Comparison of ENCODE assay signal across 1 cellular context in the genomic region with DNA sequence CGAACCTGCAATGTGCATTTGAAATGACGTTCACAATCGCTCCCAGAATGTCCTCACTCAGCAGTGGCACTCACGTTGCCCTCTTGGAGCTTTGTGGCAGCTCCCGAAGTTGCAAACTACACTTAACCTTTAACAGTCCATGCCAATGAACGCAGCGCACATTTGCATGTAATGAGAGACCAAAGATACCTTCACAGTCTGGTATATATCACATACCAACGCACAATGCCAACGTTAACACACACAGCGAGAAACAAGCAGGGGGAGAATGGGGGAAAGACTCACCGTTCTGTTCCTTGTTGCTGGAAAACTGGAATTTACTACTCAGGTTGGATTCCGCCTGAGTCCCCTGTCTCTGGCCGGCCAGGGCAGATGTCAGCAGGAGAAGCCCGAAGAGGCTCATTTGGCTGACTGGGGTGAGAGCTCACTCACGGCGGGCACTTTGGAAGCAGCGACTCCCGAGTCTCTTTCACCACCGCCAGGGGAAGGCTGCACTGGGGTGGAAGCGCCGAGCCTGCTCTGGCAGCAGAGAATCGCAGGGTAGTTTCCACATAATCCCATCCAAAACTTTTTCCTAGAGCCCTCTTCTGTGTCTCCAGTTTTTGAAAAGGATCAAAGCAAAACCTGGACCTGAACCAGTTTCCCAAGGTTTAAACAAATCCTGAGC.
A peak's percentile ranks its signal among the peaks of the same experiment; 100 is the strongest.
TF ChIP-seq lines count a peak whose summit lies in the region.

No MANE protein-coding gene starts in this region.

TF ChIP-seq in HEK293, 187 proteins besides CTCF, POLR2A, EP300 and RAD21 (continued from another document):
- TF ChIP-seq, protein P1, sequence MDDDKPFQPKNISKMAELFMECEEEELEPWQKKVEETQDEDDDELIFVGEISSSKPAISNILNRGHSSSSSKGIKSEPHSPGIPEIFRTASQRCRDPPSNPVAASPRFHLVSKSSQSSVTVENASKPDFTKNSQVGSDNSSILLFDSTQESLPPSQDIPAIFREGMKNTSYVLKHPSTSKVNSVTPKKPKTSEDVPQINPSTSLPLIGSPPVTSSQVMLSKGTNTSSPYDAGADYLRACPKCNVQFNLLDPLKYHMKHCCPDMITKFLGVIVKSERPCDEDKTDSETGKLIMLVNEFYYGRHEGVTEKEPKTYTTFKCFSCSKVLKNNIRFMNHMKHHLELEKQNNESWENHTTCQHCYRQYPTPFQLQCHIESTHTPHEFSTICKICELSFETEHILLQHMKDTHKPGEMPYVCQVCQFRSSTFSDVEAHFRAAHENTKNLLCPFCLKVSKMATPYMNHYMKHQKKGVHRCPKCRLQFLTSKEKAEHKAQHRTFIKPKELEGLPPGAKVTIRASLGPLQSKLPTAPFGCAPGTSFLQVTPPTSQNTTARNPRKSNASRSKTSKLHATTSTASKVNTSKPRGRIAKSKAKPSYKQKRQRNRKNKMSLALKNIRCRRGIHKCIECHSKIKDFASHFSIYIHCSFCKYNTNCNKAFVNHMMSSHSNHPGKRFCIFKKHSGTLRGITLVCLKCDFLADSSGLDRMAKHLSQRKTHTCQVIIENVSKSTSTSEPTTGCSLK (tag by site-specific recombination; IDR thresholded peaks at IDR 0.05) = no peak
- TF ChIP-seq ZNF16 (tag by site-specific recombination; IDR thresholded peaks at IDR 0.05; ENCODE audit: low read depth) (no peak), ZNF488 (tag by site-specific recombination; IDR thresholded peaks at IDR 0.05) (no peak), PATZ1 (tag by site-specific recombination; IDR thresholded peaks at IDR 0.05) (no peak), TRIM28 (IDR thresholded peaks at IDR 0.05; ENCODE audit: borderline replicate concordance, low read length) (no peak), ZNF335 (tag by site-specific recombination; conservative IDR thresholded peaks at IDR 0.05) (peak; percentile 28; the same call in 1 of the 2 replicates), REPIN1 (tag by site-specific recombination; IDR thresholded peaks at IDR 0.05; ENCODE audit: low read depth) (no peak), ZNF792 (tag by site-specific recombination; IDR thresholded peaks at IDR 0.05) (no peak), OSR2 (tag by site-specific recombination; IDR thresholded peaks at IDR 0.05) (0 out of 2 replicates have a peak, but pooled peaks have one; percentile 16), ZBTB1 (tag by site-specific recombination; IDR thresholded peaks at IDR 0.05) (no peak), ZNF302 (tag by site-specific recombination; IDR thresholded peaks at IDR 0.05; ENCODE audit: low read depth) (no peak), EGR2 (tag by site-specific recombination; IDR thresholded peaks at IDR 0.05; ENCODE audit: low read depth) (no peak), ZNF239 (tag by site-specific recombination; IDR thresholded peaks at IDR 0.05) (no peak), ZNF48 (tag by site-specific recombination; IDR thresholded peaks at IDR 0.05) (no peak), ZNF423 (tag by site-specific recombination; IDR thresholded peaks at IDR 0.05) (no peak), ZBTB20 (tag by site-specific recombination; IDR thresholded peaks at IDR 0.05) (peak; percentile 29; the same call in 1 of the 2 replicates), SCRT2 (tag by site-specific recombination; IDR thresholded peaks at IDR 0.05) (no peak), ZXDB (tag by site-specific recombination; IDR thresholded peaks at IDR 0.05) (no peak), ZNF501 (tag by site-specific recombination; IDR thresholded peaks at IDR 0.05) (no peak), SALL2 (tag by site-specific recombination; IDR thresholded peaks at IDR 0.05; ENCODE audit: borderline replicate concordance) (no peak), BCL11B (tag by site-specific recombination; IDR thresholded peaks at IDR 0.05; ENCODE audit: low read depth) (no peak), ZNF654 (tag by site-specific recombination; IDR thresholded peaks at IDR 0.05; ENCODE audit: low read depth) (no peak), ZNF24 (tag by site-specific recombination; IDR thresholded peaks at IDR 0.05) (no peak), ZNF529 (tag by site-specific recombination; IDR thresholded peaks at IDR 0.05; ENCODE audit: insufficient replicate concordance) (no peak), ZNF571 (tag by site-specific recombination; IDR thresholded peaks at IDR 0.05) (no peak), ZNF274 (IDR thresholded peaks at IDR 0.05; ENCODE audit: low read length) (no peak), ZNF274 (tag by site-specific recombination; IDR thresholded peaks at IDR 0.05; ENCODE audit: borderline replicate concordance) (no peak)
- TF ChIP-seq, protein P2, sequence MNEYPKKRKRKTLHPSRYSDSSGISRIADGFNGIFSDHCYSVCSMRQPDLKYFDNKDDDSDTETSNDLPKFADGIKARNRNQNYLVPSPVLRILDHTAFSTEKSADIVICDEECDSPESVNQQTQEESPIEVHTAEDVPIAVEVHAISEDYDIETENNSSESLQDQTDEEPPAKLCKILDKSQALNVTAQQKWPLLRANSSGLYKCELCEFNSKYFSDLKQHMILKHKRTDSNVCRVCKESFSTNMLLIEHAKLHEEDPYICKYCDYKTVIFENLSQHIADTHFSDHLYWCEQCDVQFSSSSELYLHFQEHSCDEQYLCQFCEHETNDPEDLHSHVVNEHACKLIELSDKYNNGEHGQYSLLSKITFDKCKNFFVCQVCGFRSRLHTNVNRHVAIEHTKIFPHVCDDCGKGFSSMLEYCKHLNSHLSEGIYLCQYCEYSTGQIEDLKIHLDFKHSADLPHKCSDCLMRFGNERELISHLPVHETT (tag by site-specific recombination; IDR thresholded peaks at IDR 0.05) = no peak
